In genomic region chr2:171210864-171211431, GRCh38 we compare ENCODE assay signal across 8 cellular contexts. TPM values are rescaled to one million over a fixed set of nuclear protein-coding genes. Genes with fewer than 3 reads are reported as not detected.
A peak's percentile ranks its signal among the peaks of the same experiment; 100 is the strongest.
DNase-seq lines count a peak whose midpoint lies in the region; ATAC-seq and TF ChIP-seq lines count a peak whose summit lies in the region.

No MANE protein-coding gene starts in this region.

- peaks cover 14% of the 10 kb centered on the region for H3K9me3 Mint-ChIP-seq in activated CD4-positive, alpha-beta T cell treated with anti-CD3 and anti-CD28 coated beads, Interleukin-2, amount 10 ng/mL, durations not matched to agents 24 days and 14 days

- no peaks in the 10 kb centered on the region for H3K27me3 ChIP-seq in sigmoid colon

- no peak for TF ChIP-seq CTCF in sigmoid colon (IDR thresholded peaks at IDR 0.05)

- H3K4me3 Mint-ChIP-seq in activated CD4-positive, alpha-beta T cell treated with anti-CD3 and anti-CD28 coated beads, Interleukin-2, amount 10 ng/mL, durations not matched to agents 24 days and 14 days, result peak overlapping the region; percentile 67

- peaks cover 27% of the 10 kb centered on the region for H3K4me1 Mint-ChIP-seq in activated CD4-positive, alpha-beta T cell treated with anti-CD3 and anti-CD28 coated beads, Interleukin-2, amount 10 ng/mL, durations not matched to agents 24 days and 14 days

- ATAC-seq in HG03442 (IDR thresholded peaks at IDR 0.05; ENCODE audit: unreplicated experiment) (peak; percentile 57), HG02870 (IDR thresholded peaks at IDR 0.05; ENCODE audit: unreplicated experiment) (no peak)

- no peak for TF ChIP-seq EP300 in sigmoid colon (IDR thresholded peaks at IDR 0.05)

- no peak for TF ChIP-seq POLR2A in sigmoid colon (IDR thresholded peaks at IDR 0.05)

- peak overlapping the region in 2 of 4 donors; percentile 10 to 22 for H3K4me3 ChIP-seq in sigmoid colon

- peaks cover 0 to 16% (median 8%) of the 10 kb centered on the region in 4 donors for H3K4me1 ChIP-seq in sigmoid colon

- intact Hi-C loops in activated CD4-positive, alpha-beta T cell treated with anti-CD3 and anti-CD28 coated beads, Interleukin-2, amount 10 ng/mL, durations not matched to agents 24 days and 14 days (cut with micrococcal nuclease), result loop anchor here (5.0 kb wide), 2 partner anchors 36 to 49 kb away; partner anchors contain the start of gene TLK1
- intact Hi-C loops in sigmoid colon (cut with DNase I), result loop anchor here (10.0 kb wide), 1 partner anchor 104 kb away; no protein-coding TSS in a partner anchor

- peak overlapping the region in 2 of 4 donors; percentile 39 to 57 for H3K27ac ChIP-seq in sigmoid colon

- DNase-seq in SIG-M5 treated with dmso at 0.1 percent for 504 hours (lab: John Stamatoyannopoulos, UW; ENCODE audit: unreplicated experiment) (peak; percentile 4), SIG-M5 (lab: John Stamatoyannopoulos, UW) (no peak), DMS79 (lab: John Stamatoyannopoulos, UW) (no peak), sigmoid colon (no peak)
- peak; percentile 83 for DNase-seq in activated CD4-positive, alpha-beta T cell treated with anti-CD3 and anti-CD28 coated beads, Interleukin-2, amount 10 ng/mL, durations not matched to agents 24 days and 14 days
- DNase-seq in stimulated activated CD4-positive, alpha-beta T cell treated with anti-CD3 and anti-CD28 coated beads, Interleukin-12 subunit alpha, Interleukin-12 subunit beta, amount 100 ng/mL, for 4 hours, result peak; percentile 2

- H3K27ac Mint-ChIP-seq in activated CD4-positive, alpha-beta T cell treated with anti-CD3 and anti-CD28 coated beads, Interleukin-2, amount 10 ng/mL, durations not matched to agents 24 days and 14 days, result peak overlapping the region; percentile 68

- WGBS in sigmoid colon, 2 donors, result 15 to 18% methylated on average over 8 of the region's 8 CpGs

- peaks cover 3% of the 10 kb centered on the region for H3K27me3 Mint-ChIP-seq in activated CD4-positive, alpha-beta T cell treated with anti-CD3 and anti-CD28 coated beads, Interleukin-2, amount 10 ng/mL, durations not matched to agents 24 days and 14 days

- no peaks in the 10 kb centered on the region for H3K36me3 Mint-ChIP-seq in activated CD4-positive, alpha-beta T cell treated with anti-CD3 and anti-CD28 coated beads, Interleukin-2, amount 10 ng/mL, durations not matched to agents 24 days and 14 days (ENCODE audit: low read depth)

- H3K36me3 ChIP-seq in sigmoid colon, result no peaks in the 10 kb centered on the region

- H3K9me3 ChIP-seq in sigmoid colon, result no peaks in the 10 kb centered on the region

RNA-seq across cellular contexts. Expression of gene TLK1, which starts 50.3 kb away (rescaled TPM):
- 91.8 and 94.9 TPM in 2 replicates for total RNA-seq in activated CD4-positive, alpha-beta T cell treated with anti-CD3 and anti-CD28 coated beads, Interleukin-2, amount 10 ng/mL, durations not matched to agents 24 days and 14 days
- 10 to 100 TPM; 37.9 to 60.6 (median 49.0) TPM for total RNA-seq in sigmoid colon
- polyA plus RNA-seq in sigmoid colon, result 10 to 100 TPM; 14.1 to 22.2 (median 18.0) TPM

Comparison
In these comparisons a context has a peak if more than half of its experiments do, and no peak if none do; other contexts are left out.
1. DNase-seq: peak in SIG-M5 treated with dmso at 0.1 percent for 504 hours (single experiment), activated CD4-positive, alpha-beta T cell treated with anti-CD3 and anti-CD28 coated beads, Interleukin-2, amount 10 ng/mL, durations not matched to agents 24 days and 14 days (single experiment) and stimulated activated CD4-positive, alpha-beta T cell treated with anti-CD3 and anti-CD28 coated beads, Interleukin-12 subunit alpha, Interleukin-12 subunit beta, amount 100 ng/mL, for 4 hours (single experiment); none in SIG-M5 (single experiment), DMS79 (single experiment) and sigmoid colon (single experiment).